8 cellular contexts compared by ENCODE assay signal in the genomic region with DNA sequence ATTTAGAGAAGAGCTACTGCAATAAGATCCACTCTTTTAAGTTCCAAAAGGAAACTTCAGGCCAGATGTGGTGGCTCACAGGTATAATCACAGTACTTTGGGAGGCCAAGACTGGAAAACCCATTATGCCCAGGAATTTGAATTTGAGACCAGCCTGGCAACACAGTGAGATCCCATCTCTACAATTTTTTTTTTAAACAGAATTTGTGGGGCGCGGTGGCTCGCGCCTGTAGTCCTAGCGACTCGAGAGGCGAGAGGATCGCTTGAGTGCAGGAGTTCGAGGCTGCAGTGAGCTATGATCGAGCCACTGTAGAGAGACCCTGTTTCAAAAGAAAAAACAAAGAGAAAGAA. TPM values are rescaled to one million over a fixed set of nuclear protein-coding genes. Genes with fewer than 3 reads are reported as not detected.
DNase-seq lines count a peak whose midpoint lies in the region; ATAC-seq and TF ChIP-seq lines count a peak whose summit lies in the region.

No MANE protein-coding gene starts in this region.

- H3K36me3 ChIP-seq in Caco-2 (ENCODE audit: control insufficient read depth, insufficient read depth, low read length) (no peaks in the 10 kb centered on the region), Panc1 (ENCODE audit: control insufficient read depth, insufficient read depth, low read length) (peaks cover 2% of the 10 kb centered on the region; the same call in 1 of the 2 replicates), osteoblast (ENCODE audit: insufficient read depth, low read length) (no peaks in the 10 kb centered on the region)

- H3K9me3 ChIP-seq in Caco-2 (no peaks in the 10 kb centered on the region), Panc1 (ENCODE audit: control insufficient read depth, insufficient read depth, low read depth, low read length) (no peaks in the 10 kb centered on the region), osteoblast (ENCODE audit: low read depth, low read length) (no peaks in the 10 kb centered on the region)

- DNase-seq in Caco-2 (no peak), Panc1 (ENCODE audit: low read depth, low spot score) (no peak), epithelial cell of esophagus (ENCODE audit: low read depth) (no peak), osteoblast (ENCODE audit: insufficient read length, low spot score, missing footprints) (no peak), NCI-H1436 (lab: John Stamatoyannopoulos, UW) (no peak), AG08396 (ENCODE audit: low spot score) (no peak), HT-29 (ENCODE audit: low spot score) (no peak)
- DNase-seq in stimulated activated CD4-positive, alpha-beta T cell treated with anti-CD3 and anti-CD28 coated beads, Interleukin-4, amount 100 ng/mL, for 4 hours = no peak

- TF ChIP-seq CTCF in Caco-2 (IDR thresholded peaks at IDR 0.05; ENCODE audit: insufficient read depth in 1 of 2, low read depth in 1 of 2, low read length in 1 of 2, severe bottlenecking in 1 of 2, unreplicated experiment in 1 of 2) (no peak), Panc1 (IDR thresholded peaks at IDR 0.05) (no peak), epithelial cell of esophagus (IDR thresholded peaks at IDR 0.05; ENCODE audit: insufficient read depth, low read depth, low read length, missing control alignments) (no peak), osteoblast (IDR thresholded peaks at IDR 0.05; ENCODE audit: extremely low read depth, low read depth, low read length) (no peak)

- POLR2A ChIA-PET in Caco-2 (lab: Charles Lee) = interaction anchor here (0.6 kb wide), 1 partner anchor 52 kb away, joined by 8 read pairs; no protein-coding TSS in a partner anchor
- POLR2A ChIA-PET in Panc1 (lab: Charles Lee) = no interaction called here

- in situ Hi-C loops in Panc1 (cut with HindIII; ENCODE audit: low pct_unique_long_range_greater_than_20kb, low sequenced_read_pairs) = no loop called here

- peaks cover 5% of the 10 kb centered on the region for H4K20me1 ChIP-seq in osteoblast (ENCODE audit: insufficient read depth, low read length)

- H3K27ac ChIP-seq in Panc1 (ENCODE audit: low read length) (peak overlapping the region; percentile 77), osteoblast (ENCODE audit: low read depth, low read length) (peak overlapping the region; percentile 91)

- peak; percentile 20 for ATAC-seq in Panc1

- peak overlapping the region; percentile 88 for H3K4me2 ChIP-seq in osteoblast (ENCODE audit: insufficient read depth, low read length)

- H3K27me3 ChIP-seq in Caco-2 (replicated peaks; ENCODE audit: control insufficient read depth, insufficient read depth, low read length) (no peaks in the 10 kb centered on the region), Panc1 (ENCODE audit: control insufficient read depth, insufficient read depth, low read length) (no peaks in the 10 kb centered on the region), osteoblast (ENCODE audit: insufficient read depth, low read length) (no peaks in the 10 kb centered on the region)

- H3K4me1 ChIP-seq in Caco-2 (no peaks in the 10 kb centered on the region), Panc1 (ENCODE audit: control insufficient read depth, insufficient read depth, low read length) (peaks cover 8% of the 10 kb centered on the region), osteoblast (ENCODE audit: insufficient read depth, low read length) (peaks cover 10% of the 10 kb centered on the region)

- H3K4me3 ChIP-seq in Caco-2 (ENCODE audit: low read depth, low read length) (peak overlapping the region; percentile 77), Panc1 (ENCODE audit: low read depth in 2 of 2, low read length in 2 of 2) (peak overlapping the region; percentile 71 to 95), epithelial cell of esophagus (ENCODE audit: low read length) (peak overlapping the region; percentile 96), osteoblast (ENCODE audit: insufficient read depth, low read length) (peak overlapping the region; percentile 100)

- H3K27me3 Mint-ChIP-seq in Caco-2 (ENCODE audit: insufficient read depth, unreplicated experiment) = no peaks in the 10 kb centered on the region

- BruUV-seq in Caco-2 (replicated peaks; lab: Mats Ljungman, UMichigan) = TSS peak; percentile 56
- BruUV-seq in Panc1 (replicated peaks; lab: Mats Ljungman, UMichigan) = no TSS peak

- CTCF ChIA-PET in Caco-2 (lab: Charles Lee) (no interaction called here), Panc1 (lab: Charles Lee) (interaction anchor here (0.6 kb wide), 1 partner anchor 17 kb away, joined by 3 read pairs; no protein-coding TSS in a partner anchor)

- H3K27ac Mint-ChIP-seq in Caco-2 (ENCODE audit: unreplicated experiment) = peak overlapping the region; percentile 98

- intact Hi-C loops in Caco-2 (cut with micrococcal nuclease; ENCODE audit: unreplicated experiment) = no loop called here
- intact Hi-C loops in Panc1 (cut with micrococcal nuclease; ENCODE audit: unreplicated experiment) = no loop called here

- peaks cover 7% of the 10 kb centered on the region for H3K4me1 Mint-ChIP-seq in Caco-2 (ENCODE audit: low read depth, unreplicated experiment)

- H3K4me3 Mint-ChIP-seq in Caco-2 (ENCODE audit: unreplicated experiment) = peak overlapping the region; percentile 91

- H2AFZ ChIP-seq in osteoblast (ENCODE audit: low read length) = peak overlapping the region; percentile 99

- peaks cover 14% of the 10 kb centered on the region for H3K36me3 Mint-ChIP-seq in Caco-2 (ENCODE audit: insufficient read depth, unreplicated experiment)

- peaks cover 59% of the 10 kb centered on the region for H3K79me2 ChIP-seq in osteoblast (ENCODE audit: insufficient read depth, low read length)

- H3K9me3 Mint-ChIP-seq in Caco-2 (ENCODE audit: unreplicated experiment) = no peaks in the 10 kb centered on the region

RNA-seq across cellular contexts. Expression of a gene that starts 0.8 kb away (rescaled TPM):
- total RNA-seq in Caco-2 (2022) (12.0 and 12.4 TPM in 2 replicates), Panc1 (2021; ENCODE audit: unreplicated experiment) (25.3 TPM), osteoblast (17.0 and 20.9 TPM in 2 replicates)
- 29.8 TPM for polyA plus RNA-seq in Panc1 (2012; ENCODE audit: insufficient read length)
- 17.5 and 18.3 TPM in 2 replicates for total RNA-seq in HT-29 (2014; rRNA removed; shearing (Covaris generic))

RNA-seq across cellular contexts. Expression of a gene that starts 58.1 kb away (rescaled TPM):
- total RNA-seq in Caco-2 (2022) (92.7 and 93.4 TPM in 2 replicates), Panc1 (2021; ENCODE audit: unreplicated experiment) (100 TPM), osteoblast (18.1 and 26.2 TPM in 2 replicates)
- 59.4 TPM for polyA plus RNA-seq in Panc1 (2012; ENCODE audit: insufficient read length)
- 25.9 and 45.9 TPM in 2 replicates for total RNA-seq in HT-29 (2014; rRNA removed; shearing (Covaris generic))
